Comparison of ENCODE assay signal across 21 cellular contexts in the genomic region with DNA sequence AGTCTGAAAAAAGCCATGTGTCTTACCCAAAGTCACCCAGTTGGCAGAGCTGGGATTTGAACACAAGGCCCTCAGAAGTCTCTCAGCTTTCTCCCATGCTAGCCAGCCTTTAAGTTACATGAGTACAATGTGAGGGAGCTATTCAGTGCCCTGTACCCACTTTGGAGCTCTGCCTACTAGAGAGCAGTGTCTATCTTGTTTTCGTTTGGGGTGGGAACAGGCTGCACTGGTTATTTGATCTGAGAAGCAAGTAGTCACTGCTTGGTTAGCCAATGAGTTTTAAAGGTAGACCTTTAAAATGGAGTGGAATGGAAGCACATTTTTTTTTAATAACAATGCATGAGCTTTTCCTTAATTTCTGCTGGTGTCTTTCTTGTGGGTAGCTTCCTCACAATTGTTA.
"Had no signal": no experiment of that assay in that cellular context is flagged by ENCODE, and none has a peak within 500 bp of the region (broad histone marks: within the 10 kb centered on the region; RNA-seq: fewer than 3 reads in every experiment).

No MANE protein-coding gene starts in this region.

- H3K4me3 Mint-ChIP-seq: activated B cell treated with CpG ODN at 0.5 μM for 24 hours; activated CD4-positive, alpha-beta T cell treated with anti-CD3 and anti-CD28 coated beads for 36 hours; activated T-cell treated with anti-CD3 and anti-CD28 coated beads, Interleukin-2, amount 50 U/mL, for 4 hours; T-helper 1 cell treated with Interleukin-12 subunit alpha and Interleukin-12 subunit beta and Interleukin-4 antibody, amounts not matched to agents 30 μg/mL and 1 μg/mL, for 36 hours had no signal

- H3K4me3 ChIP-seq: esophagus squamous epithelium, gastroesophageal sphincter, stomach, suprapubic skin, transverse colon, uterus had no signal

- H3K27ac ChIP-seq: esophagus squamous epithelium, suprapubic skin had no signal

- ATAC-seq: activated CD4-positive, alpha-beta T cell treated with anti-CD3 and anti-CD28 coated beads for 36 hours; activated T-cell treated with anti-CD3 and anti-CD28 coated beads, Interleukin-2, amount 50 U/mL, for 4 hours; gastroesophageal sphincter; left ventricle myocardium superior had no signal

- H3K9me3 Mint-ChIP-seq: activated B cell treated with CpG ODN at 0.5 μM for 24 hours; activated T-cell treated with anti-CD3 and anti-CD28 coated beads, Interleukin-2, amount 50 U/mL, for 4 hours; activated T-helper 2 cell treated with anti-CD3 and anti-CD28 coated beads, Interferon-gamma antibody, Interleukin-2, Interleukin-4, amounts not matched to agents 10 μg/mL and 5 μg/mL and 100 μg/mL, durations not matched to agents 14 hours and 24 hours and 36 hours had no signal

- FAIRE-seq: islet of Langerhans had no signal

- DNase-seq: activated B cell treated with CpG ODN at 0.5 μM for 24 hours; activated CD4-positive, alpha-beta T cell treated with anti-CD3 and anti-CD28 coated beads for 36 hours; activated CD4-positive, alpha-beta T cell treated with anti-CD3 and anti-CD28 coated beads, Interleukin-2, amount 50 U/mL, for 48 hours; activated CD8-positive, alpha-beta memory T cell treated with anti-CD3 and anti-CD28 coated beads, Interleukin-2, amount 50 U/mL, for 48 hours; activated naive CD4-positive, alpha-beta T cell; activated T-cell treated with anti-CD3 and anti-CD28 coated beads, Interleukin-2, amount 50 U/mL, for 4 hours; esophagus squamous epithelium; hypothalamus; left ventricle myocardium superior; mammary epithelial cell; stimulated activated CD4-positive, alpha-beta T cell treated with anti-CD3 and anti-CD28 coated beads, Interleukin-12 subunit alpha, Interleukin-12 subunit beta, amount 100 ng/mL, for 4 hours; stimulated activated CD4-positive, alpha-beta T cell treated with anti-CD3 and anti-CD28 coated beads, Interleukin-4, amount 100 ng/mL, for 4 hours; stomach; transverse colon; uterus had no signal

- H3K36me3 ChIP-seq: esophagus squamous epithelium, suprapubic skin, transverse colon, uterus had no signal

- H3K27ac Mint-ChIP-seq: activated CD4-positive, alpha-beta T cell treated with anti-CD3 and anti-CD28 coated beads for 36 hours; activated T-helper 2 cell treated with anti-CD3 and anti-CD28 coated beads, Interferon-gamma antibody, Interleukin-2, Interleukin-4, amounts not matched to agents 10 μg/mL and 5 μg/mL and 100 μg/mL, durations not matched to agents 14 hours and 24 hours and 36 hours; progenitor cell of endocrine pancreas; T-helper 1 cell treated with Interleukin-12 subunit alpha and Interleukin-12 subunit beta and Interleukin-4 antibody, amounts not matched to agents 30 μg/mL and 1 μg/mL, for 36 hours had no signal

- H3K27me3 Mint-ChIP-seq: activated B cell treated with CpG ODN at 0.5 μM for 24 hours; activated CD4-positive, alpha-beta T cell treated with anti-CD3 and anti-CD28 coated beads for 36 hours had no signal

- H3K9me3 ChIP-seq: esophagus squamous epithelium, gastroesophageal sphincter, stomach, suprapubic skin, transverse colon, uterus had no signal

- H3K27me3 ChIP-seq: esophagus squamous epithelium, gastroesophageal sphincter, stomach, suprapubic skin, transverse colon, uterus had no signal
